ENCODE assay signal across 28 cellular contexts in the genomic region with DNA sequence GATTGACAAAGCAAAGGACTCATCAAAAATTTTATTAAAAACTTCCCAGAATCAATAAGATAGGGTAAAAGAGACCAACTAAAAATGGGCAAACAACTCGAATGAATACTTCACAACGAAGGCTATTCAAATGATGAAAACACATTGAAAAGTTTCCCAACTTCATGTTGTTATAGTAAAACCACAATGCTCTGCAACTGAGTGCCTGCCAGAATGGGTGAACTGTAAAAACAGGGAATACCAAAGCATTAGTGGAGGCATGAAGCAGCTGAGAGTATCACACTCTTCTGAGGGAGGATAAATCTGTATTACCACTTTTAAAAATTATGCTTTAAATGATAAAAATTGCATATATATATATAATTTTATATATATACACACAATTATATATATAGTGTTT.
"Had no signal": no experiment of that assay in that cellular context is flagged by ENCODE, and none has a peak within 500 bp of the region (broad histone marks: within the 10 kb centered on the region; RNA-seq: fewer than 3 reads in every experiment).

No MANE protein-coding gene starts in this region.

- DNase-seq: activated B cell treated with CpG ODN at 0.5 μM for 24 hours; activated CD4-positive, alpha-beta T cell treated with anti-CD3 and anti-CD28 coated beads for 48 hours; activated CD4-positive, alpha-beta T cell treated with anti-CD3 and anti-CD28 coated beads, Interleukin-2, amount 50 U/mL, for 1 hour; activated CD4-positive, alpha-beta T cell treated with anti-CD3 and anti-CD28 coated beads, Interleukin-2, amount 50 U/mL, for 48 hours; activated CD8-positive, alpha-beta memory T cell treated with anti-CD3 and anti-CD28 coated beads for 24 hours; activated CD8-positive, alpha-beta T cell treated with anti-CD3 and anti-CD28 coated beads for 36 hours; activated effector memory CD4-positive, alpha-beta T cell treated with Interleukin-2 at 50 U/mL for 16 hours; activated gamma-delta T cell treated with Interleukin-2 at 50 U/mL for 16 hours; activated naive CD4-positive, alpha-beta T cell treated with anti-CD3 and anti-CD28 coated beads, Interleukin-2, amount 50 U/mL, for 16 hours; activated naive CD4-positive, alpha-beta T cell treated with Interleukin-2 at 50 U/mL for 16 hours; activated T-cell treated with anti-CD3 and anti-CD28 coated beads, Interleukin-2, amount 50 U/mL, for 4 hours; amygdala; aorta; body of pancreas; central memory CD4-positive, alpha-beta T cell; cerebellar nuclear complex; colonic mucosa; effector CD8-positive, alpha-beta T cell; esophagus squamous epithelium; foreskin melanocyte; heart right ventricle; T-helper 1 cell; T-helper 17 cell; T1000; WERI-Rb-1 had no signal

- H3K4me3 ChIP-seq: body of pancreas, cardiac muscle cell, colonic mucosa, esophagus squamous epithelium, gastroesophageal sphincter, heart right ventricle had no signal

- FAIRE-seq: endothelial cell of umbilical vein had no signal
